22 cellular contexts compared by ENCODE assay signal in the genomic region with DNA sequence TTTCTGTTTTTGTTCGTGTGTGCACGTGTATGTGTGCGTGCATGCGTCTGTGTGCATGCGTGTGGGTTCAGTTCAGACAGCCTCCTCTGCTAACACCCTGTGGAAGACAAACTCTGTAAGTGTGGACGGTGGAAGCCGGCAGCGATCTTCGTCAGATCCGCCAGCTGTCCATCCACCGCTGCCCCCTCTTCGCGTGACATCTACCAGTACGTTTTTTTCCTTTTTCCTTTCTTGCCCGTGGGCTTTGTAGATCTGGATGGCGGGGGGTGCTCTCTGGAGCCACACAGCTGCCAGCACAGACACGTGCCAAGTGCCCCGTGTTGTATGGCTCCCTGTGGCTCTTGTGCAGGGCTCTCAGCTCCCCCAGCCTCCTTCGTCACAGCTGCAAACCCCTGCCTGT.
"Had no signal": no experiment of that assay in that cellular context is flagged by ENCODE, and none has a peak within 500 bp of the region (broad histone marks: within the 10 kb centered on the region; RNA-seq: fewer than 3 reads in every experiment).

No MANE protein-coding gene starts in this region.

- H3K27me3 Mint-ChIP-seq: activated naive CD8-positive, alpha-beta T cell treated with anti-CD3 and anti-CD28 coated beads, Interleukin-2, amount 10 ng/mL, durations not matched to agents 7 days and 5 days; activated T-cell treated with anti-CD3 and anti-CD28 coated beads, Interleukin-2, amount 50 U/mL, for 24 hours; stimulated activated naive CD8-positive, alpha-beta T cell treated with anti-CD3 and anti-CD28 coated beads, Interleukin-15, amount 100 ng/mL, for 72 hours had no signal

- H3K27me3 ChIP-seq: breast epithelium, hepatocyte, right atrium auricular region, tibial artery had no signal

- H3K4me2 ChIP-seq: hepatocyte had no signal

- H3K9me3 ChIP-seq: breast epithelium, left ventricle myocardium inferior, prostate gland, right atrium auricular region, tibial artery had no signal

- H3K4me1 Mint-ChIP-seq: activated naive CD8-positive, alpha-beta T cell treated with anti-CD3 and anti-CD28 coated beads, Interleukin-2, amount 10 ng/mL, durations not matched to agents 7 days and 5 days; stimulated activated naive CD8-positive, alpha-beta T cell treated with anti-CD3 and anti-CD28 coated beads, Interleukin-15, amount 100 ng/mL, for 72 hours had no signal

- H3K9me3 Mint-ChIP-seq: activated naive CD8-positive, alpha-beta T cell treated with anti-CD3 and anti-CD28 coated beads, Interleukin-2, amount 10 ng/mL, durations not matched to agents 7 days and 5 days; activated T-cell treated with anti-CD3 and anti-CD28 coated beads, Interleukin-2, amount 50 U/mL, for 24 hours; activated T-helper 2 cell treated with anti-CD3 and anti-CD28 coated beads, Interferon-gamma antibody, Interleukin-2, Interleukin-4, amounts not matched to agents 10 μg/mL and 5 μg/mL and 100 μg/mL, durations not matched to agents 14 hours and 24 hours and 36 hours; stimulated activated naive CD8-positive, alpha-beta T cell treated with anti-CD3 and anti-CD28 coated beads, Interleukin-15, amount 100 ng/mL, for 72 hours had no signal

- H3K4me3 Mint-ChIP-seq: activated naive CD8-positive, alpha-beta T cell treated with anti-CD3 and anti-CD28 coated beads, Interleukin-2, amount 10 ng/mL, durations not matched to agents 7 days and 5 days; activated T-cell treated with anti-CD3 and anti-CD28 coated beads, Interleukin-2, amount 50 U/mL, for 24 hours; stimulated activated naive CD8-positive, alpha-beta T cell treated with anti-CD3 and anti-CD28 coated beads, Interleukin-15, amount 100 ng/mL, for 72 hours had no signal

- H3K36me3 ChIP-seq: breast epithelium, prostate gland had no signal

- H2AFZ ChIP-seq: hepatocyte had no signal

- H3K36me3 Mint-ChIP-seq: activated naive CD8-positive, alpha-beta T cell treated with anti-CD3 and anti-CD28 coated beads, Interleukin-2, amount 10 ng/mL, durations not matched to agents 7 days and 5 days had no signal

- ATAC-seq: stimulated activated naive CD8-positive, alpha-beta T cell treated with anti-CD3 and anti-CD28 coated beads, Interleukin-15, amount 100 ng/mL, for 72 hours had no signal

- H3K4me3 ChIP-seq: breast epithelium, hepatocyte, left ventricle myocardium inferior, prostate gland, right atrium auricular region, tibial artery had no signal

- DNase-seq: activated CD4-positive, alpha-beta T cell treated with anti-CD3 and anti-CD28 coated beads for 1 hour; activated CD4-positive, alpha-beta T cell treated with anti-CD3 and anti-CD28 coated beads, Interleukin-2, amount 50 U/mL, for 4 hours; activated CD8-positive, alpha-beta memory T cell treated with anti-CD3 and anti-CD28 coated beads for 24 hours; activated CD8-positive, alpha-beta memory T cell treated with anti-CD3 and anti-CD28 coated beads, Interleukin-2, amount 50 U/mL, for 4 hours; activated naive CD4-positive, alpha-beta T cell treated with Interleukin-2 at 50 U/mL for 16 hours; activated naive CD8-positive, alpha-beta T cell treated with anti-CD3 and anti-CD28 coated beads, Interleukin-2, amount 10 ng/mL, durations not matched to agents 7 days and 5 days; activated T-cell treated with anti-CD3 and anti-CD28 coated beads, Interleukin-2, amount 50 U/mL, for 24 hours; amniotic stem cell; cerebellar nuclear complex; cortex of kidney; erythroblast; foreskin fibroblast; left ventricle myocardium inferior; stimulated activated CD4-positive, alpha-beta T cell treated with anti-CD3 and anti-CD28 coated beads, Interleukin-12 subunit alpha, Interleukin-12 subunit beta, amount 100 ng/mL, for 4 hours; stimulated activated naive CD8-positive, alpha-beta T cell treated with anti-CD3 and anti-CD28 coated beads, Interleukin-15, amount 100 ng/mL, for 72 hours; T-helper 9 cell had no signal

- H3K27ac ChIP-seq: breast epithelium, hepatocyte, left ventricle myocardium inferior, prostate gland, right atrium auricular region, tibial artery had no signal

- H3K27ac Mint-ChIP-seq: activated naive CD8-positive, alpha-beta T cell treated with anti-CD3 and anti-CD28 coated beads, Interleukin-2, amount 10 ng/mL, durations not matched to agents 7 days and 5 days; activated T-cell treated with anti-CD3 and anti-CD28 coated beads, Interleukin-2, amount 50 U/mL, for 24 hours; activated T-helper 2 cell treated with anti-CD3 and anti-CD28 coated beads, Interferon-gamma antibody, Interleukin-2, Interleukin-4, amounts not matched to agents 10 μg/mL and 5 μg/mL and 100 μg/mL, durations not matched to agents 14 hours and 24 hours and 36 hours; stimulated activated naive CD8-positive, alpha-beta T cell treated with anti-CD3 and anti-CD28 coated beads, Interleukin-15, amount 100 ng/mL, for 72 hours had no signal

- H3K4me1 ChIP-seq: breast epithelium, prostate gland, tibial artery had no signal
